8 cellular contexts compared by ENCODE assay signal in genomic region chr1:155325596-155325893, GRCh38. TPM values are rescaled to one million over a fixed set of nuclear protein-coding genes. Genes with fewer than 3 reads are reported as not detected.
DNase-seq lines count a peak whose midpoint lies in the region; ATAC-seq and TF ChIP-seq lines count a peak whose summit lies in the region.

No MANE protein-coding gene starts in this region.

- H3K27me3 ChIP-seq in CD4-positive, CD25-positive, alpha-beta regulatory T cell (ENCODE audit: control insufficient read depth, insufficient read depth, low read length), result no peaks in the 10 kb centered on the region
- H3K27me3 ChIP-seq in PC-3 (ENCODE audit: low read length) (no peaks in the 10 kb centered on the region), endodermal cell (ENCODE audit: control insufficient read depth, insufficient read depth, low read length, poor library complexity, severe bottlenecking) (no peaks in the 10 kb centered on the region), neutrophil (no peaks in the 10 kb centered on the region)

- intact Hi-C loops in PC-3 (cut with micrococcal nuclease), result loop anchor here (1.0 to 2.0 kb wide), 2 partner anchors 75 to 119 kb away; partner anchors contain the start of gene THBS3

- no peak overlapping the region for H3K4me3 ChIP-seq in CD4-positive, CD25-positive, alpha-beta regulatory T cell (ENCODE audit: low read depth, low read length)
- H3K4me3 ChIP-seq in PC-3 (ENCODE audit: low read length), result peak overlapping the region; percentile 80
- peak overlapping the region; percentile 97 for H3K4me3 ChIP-seq in endodermal cell (ENCODE audit: low read length)
- no peak overlapping the region for H3K4me3 ChIP-seq in neutrophil (ENCODE audit: low read depth in 1 of 2, low read length in 1 of 2)

- ATAC-seq in CD4-positive, CD25-positive, alpha-beta regulatory T cell (ENCODE audit: low read depth in 2 of 2), result no peak
- no peak for ATAC-seq in PC-3
- ATAC-seq in HG03571 (IDR thresholded peaks at IDR 0.05; ENCODE audit: unreplicated experiment), result no peak
- no peak for ATAC-seq in left lobe of liver
- no peak for ATAC-seq in GM18861 (IDR thresholded peaks at IDR 0.05; ENCODE audit: unreplicated experiment)

- H3K27ac Mint-ChIP-seq in CD4-positive, CD25-positive, alpha-beta regulatory T cell, result peak overlapping the region in 1 of 3 donors; percentile 86
- no peak overlapping the region for H3K27ac Mint-ChIP-seq in endodermal cell

- no peaks in the 10 kb centered on the region for H3K27me3 Mint-ChIP-seq in CD4-positive, CD25-positive, alpha-beta regulatory T cell
- peaks cover 14% of the 10 kb centered on the region for H3K27me3 Mint-ChIP-seq in endodermal cell (ENCODE audit: insufficient read depth)

- peak overlapping the region; percentile 92; the same call in 1 of the 2 replicates for H2AFZ ChIP-seq in PC-3 (ENCODE audit: low read length)

- H3K36me3 ChIP-seq in CD4-positive, CD25-positive, alpha-beta regulatory T cell (ENCODE audit: control insufficient read depth, insufficient read depth, low read length), result peaks cover 8% of the 10 kb centered on the region
- H3K36me3 ChIP-seq in PC-3 (ENCODE audit: low read depth, low read length) (peaks cover 19% of the 10 kb centered on the region), endodermal cell (ENCODE audit: control insufficient read depth, insufficient read depth, low read length) (peaks cover 40% of the 10 kb centered on the region), neutrophil (peaks cover 11% of the 10 kb centered on the region)

- peak overlapping the region; percentile 96 for H3K27ac ChIP-seq in CD4-positive, CD25-positive, alpha-beta regulatory T cell (ENCODE audit: insufficient read depth, low read length, poor library complexity, severe bottlenecking)
- H3K27ac ChIP-seq in PC-3 (ENCODE audit: low read length), result no peak overlapping the region
- no peak overlapping the region for H3K27ac ChIP-seq in endodermal cell (ENCODE audit: low read depth, low read length)
- peak overlapping the region; percentile 90 for H3K27ac ChIP-seq in neutrophil

- 69 to 90% methylated on average over 2 to 6 of the region's 6 CpGs for WGBS in endodermal cell (ENCODE audit: insufficient coverage in 1 of 2, insufficient read length in 1 of 2), 2 experiments

- H3K4me3 Mint-ChIP-seq in CD4-positive, CD25-positive, alpha-beta regulatory T cell, result peak overlapping the region; percentile 77 to 94 (median 90)
- H3K4me3 Mint-ChIP-seq in endodermal cell, result peak overlapping the region; percentile 90

- no peak for TF ChIP-seq CTCF in PC-3 (conservative IDR thresholded peaks at IDR 0.05; ENCODE audit: low read depth, low read length)
- TF ChIP-seq CTCF in endodermal cell (conservative IDR thresholded peaks at IDR 0.05), result no peak
- no peak for TF ChIP-seq CTCF in neutrophil (IDR thresholded peaks at IDR 0.05)

- H3K9me2 ChIP-seq in PC-3 (replicated peaks; ENCODE audit: low read length), result no peaks in the 10 kb centered on the region

- no peaks in the 10 kb centered on the region for H3K9me3 Mint-ChIP-seq in CD4-positive, CD25-positive, alpha-beta regulatory T cell
- no peaks in the 10 kb centered on the region for H3K9me3 Mint-ChIP-seq in endodermal cell

- CTCF ChIA-PET in PC-3 (lab: Charles Lee), result interaction anchor here (1.1 kb wide), 1 partner anchor 75 kb away, joined by 4 read pairs; no protein-coding TSS in a partner anchor

- peaks cover 34% of the 10 kb centered on the region for H3K4me1 ChIP-seq in CD4-positive, CD25-positive, alpha-beta regulatory T cell (ENCODE audit: control insufficient read depth, insufficient read depth, low read length, poor library complexity, severe bottlenecking)
- H3K4me1 ChIP-seq in PC-3 (ENCODE audit: insufficient read depth, low read length) (peaks cover 27% of the 10 kb centered on the region), endodermal cell (ENCODE audit: control insufficient read depth, insufficient read depth, low read length) (peaks cover 17% of the 10 kb centered on the region), neutrophil (ENCODE audit: control insufficient read depth in 1 of 2, insufficient read depth in 1 of 2, low read depth in 1 of 2, low read length in 1 of 2) (peaks cover 35 to 43% of the 10 kb centered on the region in 2 experiments)

- H3K4me1 Mint-ChIP-seq in CD4-positive, CD25-positive, alpha-beta regulatory T cell, result peaks cover under 1 to 33% (median 10%) of the 10 kb centered on the region in 4 donors
- H3K4me1 Mint-ChIP-seq in endodermal cell, result peaks cover 25% of the 10 kb centered on the region

- no TSS peak for BruUV-seq in PC-3 (replicated peaks; lab: Mats Ljungman, UMichigan)

- no peaks in the 10 kb centered on the region for H3K9me3 ChIP-seq in CD4-positive, CD25-positive, alpha-beta regulatory T cell (ENCODE audit: control insufficient read depth in 2 of 2, low read length in 2 of 2)
- no peaks in the 10 kb centered on the region for H3K9me3 ChIP-seq in PC-3 (ENCODE audit: low read length)
- H3K9me3 ChIP-seq in endodermal cell (ENCODE audit: control insufficient read depth, low read length), result no peaks in the 10 kb centered on the region
- H3K9me3 ChIP-seq in neutrophil, result no peaks in the 10 kb centered on the region

- peaks cover 29% of the 10 kb centered on the region for H3K79me2 ChIP-seq in PC-3 (ENCODE audit: low read length)

- peak overlapping the region; percentile 84 for H3K9ac ChIP-seq in PC-3 (ENCODE audit: low read length)
- H3K9ac ChIP-seq in endodermal cell (ENCODE audit: extremely low read depth, low read length, poor library complexity, severe bottlenecking), result peak overlapping the region; percentile 20

- H3K4me2 ChIP-seq in PC-3 (ENCODE audit: low read length), result peak overlapping the region; percentile 93

- 0 out of 2 replicates have a peak, but pooled peaks cover 3% of the 10 kb centered on the region for H4K20me1 ChIP-seq in PC-3 (ENCODE audit: low read length)

- no peak for DNase-seq in CD4-positive, CD25-positive, alpha-beta regulatory T cell
- DNase-seq in PC-3, result no peak
- no peak for DNase-seq in endodermal cell
- DNase-seq in SK-N-DZ (ENCODE audit: low spot score), result no peak
- DNase-seq in left lobe of liver (ENCODE audit: low spot score), result no peak

- POLR2A ChIA-PET in PC-3 (lab: Charles Lee; ENCODE audit: unreplicated experiment), result no interaction called here

- peaks cover under 1% of the 10 kb centered on the region for H3K36me3 Mint-ChIP-seq in CD4-positive, CD25-positive, alpha-beta regulatory T cell
- H3K36me3 Mint-ChIP-seq in endodermal cell (ENCODE audit: low read depth), result peaks cover 32% of the 10 kb centered on the region

- H3F3A ChIP-seq in PC-3 (ENCODE audit: low read length, unreplicated experiment), result no peaks in the 10 kb centered on the region

RNA-seq across cellular contexts. Expression of gene RUSC1, which starts 4.9 kb away (rescaled TPM):
- 12.4 TPM for total RNA-seq in CD4-positive, CD25-positive, alpha-beta regulatory T cell
- 10 to 100 TPM in 1 of 4 donors, 1 to 10 TPM in 3; 7.1 to 10.0 (median 8.8) TPM for polyA plus RNA-seq in CD4-positive, CD25-positive, alpha-beta regulatory T cell
- total RNA-seq in PC-3 (2014; rRNA removed) (80.3 and 85.1 TPM in 2 replicates), endodermal cell (10 to 100 TPM; 74.5 to 83.8 TPM), left lobe of liver (8.5 TPM)
- 47.0 TPM for polyA plus RNA-seq in endodermal cell (2013, experiment 1 of 2)
- 42.6 TPM for polyA plus RNA-seq in endodermal cell (2013, experiment 2 of 2)
- polyA plus RNA-seq in SK-N-DZ (2014; cell fraction: cytosol; rRNA removed), result 74.4 and 75.3 TPM in 2 replicates
- 180 and 205 TPM in 2 replicates for polyA plus RNA-seq in SK-N-DZ (2014; cell fraction: nucleus; rRNA removed)

RNA-seq across cellular contexts. Expression of gene FDPS, which starts 16.9 kb away (rescaled TPM):
- total RNA-seq in CD4-positive, CD25-positive, alpha-beta regulatory T cell, result 67.9 TPM
- polyA plus RNA-seq in CD4-positive, CD25-positive, alpha-beta regulatory T cell, result 100 to 1,000 TPM; 114 to 159 (median 123) TPM
- total RNA-seq in PC-3 (2014; rRNA removed), result 301 and 313 TPM in 2 replicates
- total RNA-seq in endodermal cell, result 100 to 1,000 TPM; 247 to 250 TPM
- polyA plus RNA-seq in endodermal cell (2013, experiment 1 of 2), result 597 TPM
- polyA plus RNA-seq in endodermal cell (2013, experiment 2 of 2), result 604 TPM
- 505 and 561 TPM in 2 replicates for polyA plus RNA-seq in SK-N-DZ (2014; cell fraction: cytosol; rRNA removed)
- polyA plus RNA-seq in SK-N-DZ (2014; cell fraction: nucleus; rRNA removed), result 622 and 644 TPM in 2 replicates
- 266 TPM for total RNA-seq in left lobe of liver

RNA-seq across cellular contexts. Expression of gene PKLR, which starts 24.3 kb away (rescaled TPM):
- total RNA-seq in CD4-positive, CD25-positive, alpha-beta regulatory T cell, result not detected
- not detected for polyA plus RNA-seq in CD4-positive, CD25-positive, alpha-beta regulatory T cell
- total RNA-seq in PC-3 (2014; rRNA removed) (not detected in 2 replicates), endodermal cell (under 1 TPM in 1 of 2 donors, not detected in 1; 0.40 TPM), left lobe of liver (109 TPM)
- 0.18 TPM for polyA plus RNA-seq in endodermal cell (2013, experiment 1 of 2)
- polyA plus RNA-seq in endodermal cell (2013, experiment 2 of 2), result 0.08 TPM
- polyA plus RNA-seq in SK-N-DZ (2014; cell fraction: cytosol; rRNA removed), result not detected in 2 replicates
- not detected in 2 replicates for polyA plus RNA-seq in SK-N-DZ (2014; cell fraction: nucleus; rRNA removed)

RNA-seq across cellular contexts. Expression of gene HCN3, which starts 48.3 kb away (rescaled TPM):
- total RNA-seq in CD4-positive, CD25-positive, alpha-beta regulatory T cell, result 1.5 TPM
- under 1 TPM in 3 of 4 donors, not detected in 1; 0.07 to 0.15 (median 0.11) TPM for polyA plus RNA-seq in CD4-positive, CD25-positive, alpha-beta regulatory T cell
- total RNA-seq in PC-3 (2014; rRNA removed) (1.8 and 1.9 TPM in 2 replicates), endodermal cell (1 to 10 TPM; 8.7 to 9.2 TPM), left lobe of liver (2.5 TPM)
- polyA plus RNA-seq in endodermal cell (2013, experiment 1 of 2), result 15.1 TPM
- 12.8 TPM for polyA plus RNA-seq in endodermal cell (2013, experiment 2 of 2)
- polyA plus RNA-seq in SK-N-DZ (2014; cell fraction: cytosol; rRNA removed), result 14.5 and 24.3 TPM in 2 replicates
- polyA plus RNA-seq in SK-N-DZ (2014; cell fraction: nucleus; rRNA removed), result 80.0 and 137 TPM in 2 replicates

RNA-seq across cellular contexts. Expression of gene CLK2, which starts 52.2 kb away (rescaled TPM):
- 76.6 TPM for total RNA-seq in CD4-positive, CD25-positive, alpha-beta regulatory T cell
- 10 to 100 TPM; 11.4 to 17.4 (median 15.5) TPM for polyA plus RNA-seq in CD4-positive, CD25-positive, alpha-beta regulatory T cell
- 44.5 and 49.9 TPM in 2 replicates for total RNA-seq in PC-3 (2014; rRNA removed)
- total RNA-seq in endodermal cell, result 10 to 100 TPM; 69.8 to 82.3 TPM
- polyA plus RNA-seq in endodermal cell (2013, experiment 1 of 2), result 84.9 TPM
- 71.3 TPM for polyA plus RNA-seq in endodermal cell (2013, experiment 2 of 2)
- 33.7 and 34.1 TPM in 2 replicates for polyA plus RNA-seq in SK-N-DZ (2014; cell fraction: cytosol; rRNA removed)
- polyA plus RNA-seq in SK-N-DZ (2014; cell fraction: nucleus; rRNA removed), result 287 and 348 TPM in 2 replicates
- total RNA-seq in left lobe of liver, result 22.6 TPM

Comparison
In these comparisons a context has a peak if more than half of its experiments do, and no peak if none do; other contexts are left out.
1. H3K27ac ChIP-seq: peak in CD4-positive, CD25-positive, alpha-beta regulatory T cell (single experiment) and neutrophil (single experiment); none in PC-3 (single experiment) and endodermal cell (single experiment).
2. H3K4me3 ChIP-seq: peak in PC-3 (single experiment) and endodermal cell (single experiment); none in CD4-positive, CD25-positive, alpha-beta regulatory T cell (single experiment) and neutrophil (0 of 2).
3. RNA of gene PKLR, which starts 24.3 kb away (total RNA-seq): 109 TPM in left lobe of liver (single experiment); 0.40 TPM in endodermal cell, not detected in CD4-positive, CD25-positive, alpha-beta regulatory T cell (single experiment) and not detected in PC-3; every median in the first group is over 10 times any median in the second.